In the genomic region with DNA sequence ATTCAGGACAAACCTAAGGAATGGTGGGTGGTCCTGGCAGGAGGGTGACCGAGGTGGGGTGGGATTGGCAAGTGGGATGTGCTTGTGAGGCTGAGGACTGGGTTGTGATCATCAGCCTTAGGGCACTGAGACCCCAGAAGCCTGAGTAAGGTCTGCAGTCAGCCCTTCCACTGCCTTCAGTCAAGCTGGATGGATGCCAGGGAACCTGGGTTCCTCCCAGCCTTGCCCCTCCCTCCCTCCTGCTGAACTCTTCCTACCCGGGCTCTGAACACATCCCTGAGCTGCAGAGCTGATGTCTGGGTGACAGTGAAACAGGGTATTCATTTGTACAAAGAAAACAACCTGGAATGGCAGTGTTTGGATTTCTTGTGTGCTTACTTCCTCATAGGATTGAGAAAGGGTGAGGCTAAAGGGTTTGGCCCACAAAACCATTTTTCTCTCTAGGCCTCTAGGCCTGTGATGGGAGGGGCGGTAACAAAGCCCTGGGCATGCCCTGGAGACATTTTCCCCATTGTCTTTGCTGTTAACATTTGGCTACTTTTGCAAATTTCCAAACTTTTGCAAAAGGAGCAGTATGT, we compare ENCODE assay signal across 1 cellular context.
TF ChIP-seq lines count a peak whose summit lies in the region.
"Not testable (repeated sequence)": the region's sequence is repeated elsewhere in the genome, so short reads cannot be mapped to it uniquely, and the experiment has no call there.

No MANE protein-coding gene starts in this region.

TF ChIP-seq in HepG2, 621 proteins besides CTCF, POLR2A, EP300 and RAD21:
- TF ChIP-seq, protein P1, sequence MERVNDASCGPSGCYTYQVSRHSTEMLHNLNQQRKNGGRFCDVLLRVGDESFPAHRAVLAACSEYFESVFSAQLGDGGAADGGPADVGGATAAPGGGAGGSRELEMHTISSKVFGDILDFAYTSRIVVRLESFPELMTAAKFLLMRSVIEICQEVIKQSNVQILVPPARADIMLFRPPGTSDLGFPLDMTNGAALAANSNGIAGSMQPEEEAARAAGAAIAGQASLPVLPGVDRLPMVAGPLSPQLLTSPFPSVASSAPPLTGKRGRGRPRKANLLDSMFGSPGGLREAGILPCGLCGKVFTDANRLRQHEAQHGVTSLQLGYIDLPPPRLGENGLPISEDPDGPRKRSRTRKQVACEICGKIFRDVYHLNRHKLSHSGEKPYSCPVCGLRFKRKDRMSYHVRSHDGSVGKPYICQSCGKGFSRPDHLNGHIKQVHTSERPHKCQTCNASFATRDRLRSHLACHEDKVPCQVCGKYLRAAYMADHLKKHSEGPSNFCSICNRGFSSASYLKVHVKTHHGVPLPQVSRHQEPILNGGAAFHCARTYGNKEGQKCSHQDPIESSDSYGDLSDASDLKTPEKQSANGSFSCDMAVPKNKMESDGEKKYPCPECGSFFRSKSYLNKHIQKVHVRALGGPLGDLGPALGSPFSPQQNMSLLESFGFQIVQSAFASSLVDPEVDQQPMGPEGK (CRISPR knock-in tag; IDR thresholded peaks at IDR 0.05): peak; percentile 8; the same call in 1 of the 2 replicates
- TF ChIP-seq ZNF792 (CRISPR knock-in tag; IDR thresholded peaks at IDR 0.05) (0 out of 2 replicates have a peak, but pooled peaks have one; percentile 27), SALL1 (CRISPR knock-in tag; IDR thresholded peaks at IDR 0.05) (peak; percentile 58), GATAD2A (CRISPR knock-in tag; IDR thresholded peaks at IDR 0.05) (0 out of 2 replicates have a peak, but pooled peaks have one; percentile 13), KAT8 (CRISPR knock-in tag; IDR thresholded peaks at IDR 0.05) (peak; percentile 17; the same call in 1 of the 2 replicates), FOXA1 (CRISPR knock-in tag; IDR thresholded peaks at IDR 0.05) (0 out of 2 replicates have a peak, but pooled peaks have one; percentile 33), ZMYM4 (CRISPR knock-in tag; IDR thresholded peaks at IDR 0.05) (0 out of 2 replicates have a peak, but pooled peaks have one; percentile 29), MED1 (CRISPR knock-in tag; IDR thresholded peaks at IDR 0.05) (0 out of 2 replicates have a peak, but pooled peaks have one; percentile 38), ELF1 (CRISPR knock-in tag; IDR thresholded peaks at IDR 0.05) (peak; percentile 30; the same call in 1 of the 2 replicates), ZFY (CRISPR knock-in tag; IDR thresholded peaks at IDR 0.05) (peak; percentile 59), ZNF292 (CRISPR knock-in tag; IDR thresholded peaks at IDR 0.05; ENCODE audit: borderline replicate concordance, low read depth) (peak; percentile 58; the same call in 1 of the 2 replicates), SIX1 (CRISPR knock-in tag; IDR thresholded peaks at IDR 0.05; ENCODE audit: borderline replicate concordance) (peak; percentile 26; the same call in 1 of the 2 replicates), KDM1A (CRISPR knock-in tag; IDR thresholded peaks at IDR 0.05) (0 out of 2 replicates have a peak, but pooled peaks have one; percentile 19), FOXP1 (CRISPR knock-in tag; IDR thresholded peaks at IDR 0.05) (peak; percentile 31; the same call in 1 of the 2 replicates), SOX5 (CRISPR knock-in tag; IDR thresholded peaks at IDR 0.05; ENCODE audit: borderline replicate concordance) (peak; percentile 61; the same call in 1 of the 2 replicates), ELF3 (CRISPR knock-in tag; IDR thresholded peaks at IDR 0.05) (peak; percentile 94), BCL6 (CRISPR knock-in tag; IDR thresholded peaks at IDR 0.05) (0 out of 2 replicates have a peak, but pooled peaks have one; percentile 36), ZNF614 (CRISPR knock-in tag; IDR thresholded peaks at IDR 0.05; ENCODE audit: borderline replicate concordance) (peak; percentile 34; the same call in 1 of the 2 replicates), SOX13 (CRISPR knock-in tag; conservative IDR thresholded peaks at IDR 0.05 in 1 of 2, IDR thresholded peaks at IDR 0.05 in 1 of 2) (peak in 1 of 2 experiments; percentile 61; a peak in 1 of 4 replicates), SOX6 (CRISPR knock-in tag; IDR thresholded peaks at IDR 0.05) (peak; percentile 55), HNF4A (CRISPR knock-in tag; IDR thresholded peaks at IDR 0.05) (peak; percentile 27; the same call in 1 of the 2 replicates), ZFX (CRISPR knock-in tag; IDR thresholded peaks at IDR 0.05; ENCODE audit: low read depth) (peak; percentile 63), ZNF644 (CRISPR knock-in tag; IDR thresholded peaks at IDR 0.05; ENCODE audit: low read depth) (0 out of 2 replicates have a peak, but pooled peaks have one; percentile 38), POGZ (CRISPR knock-in tag; IDR thresholded peaks at IDR 0.05) (peak; percentile 51; the same call in 1 of the 2 replicates), HDAC2 (CRISPR knock-in tag; IDR thresholded peaks at IDR 0.05) (peak; percentile 29; the same call in 1 of the 2 replicates), RARA (CRISPR knock-in tag; IDR thresholded peaks at IDR 0.05) (0 out of 2 replicates have a peak, but pooled peaks have one; percentile 35), MIER3 (CRISPR knock-in tag; IDR thresholded peaks at IDR 0.05; ENCODE audit: borderline replicate concordance) (0 out of 2 replicates have a peak, but pooled peaks have one; percentile 29), FOXA3 (CRISPR knock-in tag; IDR thresholded peaks at IDR 0.05) (0 out of 2 replicates have a peak, but pooled peaks have one; percentile 33), TEAD3 (CRISPR knock-in tag; optimal IDR thresholded peaks at IDR 0.05; ENCODE audit: borderline replicate concordance) (peak; percentile 17)
- not testable (repeated sequence) for TF ChIP-seq FOXA1, FOXP1, SOX13, SOX6 (IDR thresholded peaks at IDR 0.05)
- TF ChIP-seq, protein P2, sequence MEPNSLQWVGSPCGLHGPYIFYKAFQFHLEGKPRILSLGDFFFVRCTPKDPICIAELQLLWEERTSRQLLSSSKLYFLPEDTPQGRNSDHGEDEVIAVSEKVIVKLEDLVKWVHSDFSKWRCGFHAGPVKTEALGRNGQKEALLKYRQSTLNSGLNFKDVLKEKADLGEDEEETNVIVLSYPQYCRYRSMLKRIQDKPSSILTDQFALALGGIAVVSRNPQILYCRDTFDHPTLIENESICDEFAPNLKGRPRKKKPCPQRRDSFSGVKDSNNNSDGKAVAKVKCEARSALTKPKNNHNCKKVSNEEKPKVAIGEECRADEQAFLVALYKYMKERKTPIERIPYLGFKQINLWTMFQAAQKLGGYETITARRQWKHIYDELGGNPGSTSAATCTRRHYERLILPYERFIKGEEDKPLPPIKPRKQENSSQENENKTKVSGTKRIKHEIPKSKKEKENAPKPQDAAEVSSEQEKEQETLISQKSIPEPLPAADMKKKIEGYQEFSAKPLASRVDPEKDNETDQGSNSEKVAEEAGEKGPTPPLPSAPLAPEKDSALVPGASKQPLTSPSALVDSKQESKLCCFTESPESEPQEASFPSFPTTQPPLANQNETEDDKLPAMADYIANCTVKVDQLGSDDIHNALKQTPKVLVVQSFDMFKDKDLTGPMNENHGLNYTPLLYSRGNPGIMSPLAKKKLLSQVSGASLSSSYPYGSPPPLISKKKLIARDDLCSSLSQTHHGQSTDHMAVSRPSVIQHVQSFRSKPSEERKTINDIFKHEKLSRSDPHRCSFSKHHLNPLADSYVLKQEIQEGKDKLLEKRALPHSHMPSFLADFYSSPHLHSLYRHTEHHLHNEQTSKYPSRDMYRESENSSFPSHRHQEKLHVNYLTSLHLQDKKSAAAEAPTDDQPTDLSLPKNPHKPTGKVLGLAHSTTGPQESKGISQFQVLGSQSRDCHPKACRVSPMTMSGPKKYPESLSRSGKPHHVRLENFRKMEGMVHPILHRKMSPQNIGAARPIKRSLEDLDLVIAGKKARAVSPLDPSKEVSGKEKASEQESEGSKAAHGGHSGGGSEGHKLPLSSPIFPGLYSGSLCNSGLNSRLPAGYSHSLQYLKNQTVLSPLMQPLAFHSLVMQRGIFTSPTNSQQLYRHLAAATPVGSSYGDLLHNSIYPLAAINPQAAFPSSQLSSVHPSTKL (CRISPR knock-in tag; IDR thresholded peaks at IDR 0.05): peak; percentile 60; the same call in 1 of the 2 replicates
- TF ChIP-seq, protein P3, sequence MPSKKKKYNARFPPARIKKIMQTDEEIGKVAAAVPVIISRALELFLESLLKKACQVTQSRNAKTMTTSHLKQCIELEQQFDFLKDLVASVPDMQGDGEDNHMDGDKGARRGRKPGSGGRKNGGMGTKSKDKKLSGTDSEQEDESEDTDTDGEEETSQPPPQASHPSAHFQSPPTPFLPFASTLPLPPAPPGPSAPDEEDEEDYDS (CRISPR knock-in tag; IDR thresholded peaks at IDR 0.05): 0 out of 2 replicates have a peak, but pooled peaks have one; percentile 11
- TF ChIP-seq, protein P4, sequence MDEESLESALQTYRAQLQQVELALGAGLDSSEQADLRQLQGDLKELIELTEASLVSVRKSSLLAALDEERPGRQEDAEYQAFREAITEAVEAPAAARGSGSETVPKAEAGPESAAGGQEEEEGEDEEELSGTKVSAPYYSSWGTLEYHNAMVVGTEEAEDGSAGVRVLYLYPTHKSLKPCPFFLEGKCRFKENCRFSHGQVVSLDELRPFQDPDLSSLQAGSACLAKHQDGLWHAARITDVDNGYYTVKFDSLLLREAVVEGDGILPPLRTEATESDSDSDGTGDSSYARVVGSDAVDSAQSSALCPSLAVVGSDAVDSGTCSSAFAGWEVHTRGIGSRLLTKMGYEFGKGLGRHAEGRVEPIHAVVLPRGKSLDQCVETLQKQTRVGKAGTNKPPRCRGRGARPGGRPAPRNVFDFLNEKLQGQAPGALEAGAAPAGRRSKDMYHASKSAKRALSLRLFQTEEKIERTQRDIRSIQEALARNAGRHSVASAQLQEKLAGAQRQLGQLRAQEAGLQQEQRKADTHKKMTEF (CRISPR knock-in tag; IDR thresholded peaks at IDR 0.05): peak; percentile 19; the same call in 1 of the 2 replicates
TF ChIP-seq in HepG2: peak in this region for 32; not testable (repeated sequence) for 589.
